8 cellular contexts compared by ENCODE assay signal in the genomic region with DNA sequence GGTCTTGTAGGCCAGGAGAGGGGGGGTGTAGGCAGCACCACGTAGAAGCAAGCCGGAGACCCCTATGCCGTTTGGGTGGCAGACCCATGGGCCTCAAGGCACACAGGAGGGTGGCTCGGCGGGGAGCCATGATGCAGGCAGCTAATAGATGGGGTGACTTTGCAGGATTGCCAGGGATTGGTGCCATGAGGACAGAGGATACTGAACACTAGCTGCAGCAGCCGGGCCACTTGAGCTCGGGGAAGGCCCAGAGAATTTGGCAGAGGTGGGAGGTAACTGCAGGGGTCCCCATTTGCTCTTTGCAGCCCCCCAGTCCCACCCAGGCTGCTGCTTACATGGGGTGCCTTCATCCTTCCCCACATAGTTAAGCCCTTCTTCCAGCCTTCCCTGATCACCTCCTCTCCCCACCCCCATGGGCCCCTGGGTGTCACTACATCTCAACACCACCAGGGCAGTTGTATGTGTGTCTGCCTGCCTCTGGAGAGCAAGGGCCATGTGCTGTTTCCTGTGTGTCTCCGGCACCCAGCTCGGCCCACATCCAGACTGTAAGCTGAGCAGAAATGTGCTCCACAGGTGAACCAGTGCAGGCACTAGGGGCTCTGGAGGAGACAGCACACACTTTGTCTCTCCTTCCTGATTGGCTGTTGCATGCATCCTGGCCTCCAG. TPM values are rescaled to one million over a fixed set of nuclear protein-coding genes. Genes with fewer than 3 reads are reported as not detected.
DNase-seq lines count a peak whose midpoint lies in the region; ATAC-seq and TF ChIP-seq lines count a peak whose summit lies in the region.

No MANE protein-coding gene starts in this region.

- no peaks in the 10 kb centered on the region for H3K9me3 Mint-ChIP-seq in CD4-positive, alpha-beta memory T cell
- no peaks in the 10 kb centered on the region for H3K9me3 Mint-ChIP-seq in mesothelial cell of epicardium

- H3K4me1 ChIP-seq in CD4-positive, alpha-beta memory T cell (ENCODE audit: insufficient read depth, low read length): peaks cover 18% of the 10 kb centered on the region
- peaks cover 17% of the 10 kb centered on the region for H3K4me1 ChIP-seq in adipocyte (ENCODE audit: control insufficient read depth, insufficient read depth, low read length)

- peaks cover 5 to 32% (median 16%) of the 10 kb centered on the region in 4 donors for H3K4me1 Mint-ChIP-seq in CD4-positive, alpha-beta memory T cell
- H3K4me1 Mint-ChIP-seq in mesothelial cell of epicardium: peaks cover 51% of the 10 kb centered on the region

- no peak for DNase-seq in CD4-positive, alpha-beta memory T cell
- DNase-seq in HuH-7 (ENCODE audit: low spot score) (peak; percentile 84), adipocyte (ENCODE audit: low read depth) (peak; percentile 21), mesothelial cell of epicardium (ENCODE audit: low spot score in 2 of 2, unreplicated experiment in 2 of 2) (no peak)

- intact Hi-C loops in CD4-positive, alpha-beta memory T cell (cut with micrococcal nuclease): loop anchor here (5.0 kb wide), 1 partner anchor 102 kb away; the partner anchor contains the start of gene RAI1

- ATAC-seq in GM18909 (IDR thresholded peaks at IDR 0.05; ENCODE audit: poor library complexity, unreplicated experiment): no peak
- ATAC-seq in HG02759 (IDR thresholded peaks at IDR 0.05; ENCODE audit: unreplicated experiment): no peak
- ATAC-seq in GM18873 (IDR thresholded peaks at IDR 0.05; ENCODE audit: low FRiP score, unreplicated experiment): no peak
- no peak for ATAC-seq in GM18511 (IDR thresholded peaks at IDR 0.05; ENCODE audit: unreplicated experiment)

- CTCF ChIA-PET in CD4-positive, alpha-beta memory T cell (lab: Charles Lee; ENCODE audit: partially characterized antibody): interaction anchor here (0.6 to 1.1 kb wide), 2 partner anchors 9 to 104 kb away, joined by 3 to 4 read pairs; no protein-coding TSS in a partner anchor

- H3K36me3 Mint-ChIP-seq in CD4-positive, alpha-beta memory T cell: no peaks in the 10 kb centered on the region
- no peaks in the 10 kb centered on the region for H3K36me3 Mint-ChIP-seq in mesothelial cell of epicardium

- peak overlapping the region in 1 of 7 donors; percentile 8 for H3K27ac Mint-ChIP-seq in CD4-positive, alpha-beta memory T cell
- peak overlapping the region; percentile 9 for H3K27ac Mint-ChIP-seq in mesothelial cell of epicardium

- H3K9ac ChIP-seq in adipocyte (ENCODE audit: low read length): no peak overlapping the region

- no peaks in the 10 kb centered on the region for H3K27me3 ChIP-seq in CD4-positive, alpha-beta memory T cell (ENCODE audit: insufficient read depth, low read length)
- no peaks in the 10 kb centered on the region for H3K27me3 ChIP-seq in adipocyte (replicated peaks; ENCODE audit: control insufficient read depth, insufficient read depth, low read length)

- H3K4me3 Mint-ChIP-seq in CD4-positive, alpha-beta memory T cell: peak overlapping the region in 7 of 8 donors; percentile 32 to 80 (median 65)
- H3K4me3 Mint-ChIP-seq in mesothelial cell of epicardium: peak overlapping the region; percentile 69

- H3K9me3 ChIP-seq in CD4-positive, alpha-beta memory T cell (ENCODE audit: control insufficient read depth in 1 of 2, low read length in 2 of 2): no peaks in the 10 kb centered on the region
- H3K9me3 ChIP-seq in adipocyte (ENCODE audit: control insufficient read depth, low read length): no peaks in the 10 kb centered on the region

- no peak overlapping the region for H3K27ac ChIP-seq in CD4-positive, alpha-beta memory T cell (ENCODE audit: low read depth, low read length)

- no peaks in the 10 kb centered on the region for H3K36me3 ChIP-seq in CD4-positive, alpha-beta memory T cell (ENCODE audit: insufficient read depth, low read length)
- no peaks in the 10 kb centered on the region for H3K36me3 ChIP-seq in adipocyte (ENCODE audit: control insufficient read depth, insufficient read depth, low read length, severe bottlenecking)

- H3K4me3 ChIP-seq in CD4-positive, alpha-beta memory T cell (ENCODE audit: low read length in 2 of 2): no peak overlapping the region
- H3K4me3 ChIP-seq in adipocyte (ENCODE audit: low read length): peak overlapping the region; percentile 70

- POLR2A ChIA-PET in CD4-positive, alpha-beta memory T cell (lab: Charles Lee; ENCODE audit: partially characterized antibody): interaction anchor here (0.6 to 1.5 kb wide), 3 partner anchors 11 to 110 kb away, joined by 4 read pairs; partner anchors contain the start of gene SREBF1

- H3K27me3 Mint-ChIP-seq in CD4-positive, alpha-beta memory T cell: no peaks in the 10 kb centered on the region
- no peaks in the 10 kb centered on the region for H3K27me3 Mint-ChIP-seq in mesothelial cell of epicardium (ENCODE audit: low read depth)

- peak; percentile 31 for TF ChIP-seq CTCF in mesothelial cell of epicardium (IDR thresholded peaks at IDR 0.05; ENCODE audit: unreplicated experiment)

RNA-seq across cellular contexts. Expression of gene SREBF1, which starts 52.1 kb away (rescaled TPM):
- 10 to 100 TPM in 1 of 2 experiments, 1 to 10 TPM in 1; 10.0 to 11.7 TPM for total RNA-seq in CD4-positive, alpha-beta memory T cell
- polyA plus RNA-seq in CD4-positive, alpha-beta memory T cell: 10 to 100 TPM in 1 of 2 donors, 1 to 10 TPM in 1; 5.0 to 15.5 TPM
- total RNA-seq in mesothelial cell of epicardium: 179 to 187 TPM (median 181 TPM) in 3 replicates

Comparison
In these comparisons a context has a peak if more than half of its experiments do, and no peak if none do; other contexts are left out.
1. DNase-seq: peak in HuH-7 (single experiment) and adipocyte (single experiment); none in CD4-positive, alpha-beta memory T cell (0 of 5) and mesothelial cell of epicardium (0 of 2).
2. RNA of gene SREBF1, which starts 52.1 kb away (total RNA-seq): 179 to 187 TPM in mesothelial cell of epicardium; 10.0 to 11.7 TPM in CD4-positive, alpha-beta memory T cell; every median in the first group is over 10 times any median in the second.